ENCODE assay signal across 9 cellular contexts in genomic region chr19:4303778-4304508, GRCh38. TPM values are rescaled to one million over a fixed set of nuclear protein-coding genes. Genes with fewer than 3 reads are reported as not detected.
DNase-seq lines count a peak whose midpoint lies in the region; ATAC-seq lines count a peak whose summit lies in the region.
"Had no signal": no experiment of that assay in that cellular context is flagged by ENCODE, and none has a peak within 500 bp of the region (broad histone marks: within the 10 kb centered on the region; RNA-seq: fewer than 3 reads in every experiment).

No MANE protein-coding gene starts in this region.

- peak overlapping the region; percentile 72 for H3K4me3 Mint-ChIP-seq in stimulated activated naive CD8-positive, alpha-beta T cell treated with anti-CD3 and anti-CD28 coated beads, Interleukin-15, Interleukin-2, amounts not matched to agents 100 ng/mL and 50 ng/mL, for 24 hours
- peak overlapping the region; percentile 62 for H3K4me3 Mint-ChIP-seq in activated naive CD8-positive, alpha-beta T cell treated with anti-CD3 and anti-CD28 coated beads, Interleukin-2, amount 10 ng/mL, durations not matched to agents 7 days and 5 days

- H2BK5ac ChIP-seq in mesenchymal stem cell (ENCODE audit: low read depth, low read length, poor library complexity, severe bottlenecking): no peak overlapping the region

- no peaks in the 10 kb centered on the region for H3K9me3 ChIP-seq in mesenchymal stem cell (ENCODE audit: control insufficient read depth, low read length)
- H3K9me3 ChIP-seq: prostate gland had no signal

- peak overlapping the region; percentile 52 for H2BK15ac ChIP-seq in mesenchymal stem cell (ENCODE audit: low read depth, poor library complexity, severe bottlenecking)

- H3K4me1 Mint-ChIP-seq in stimulated activated naive CD8-positive, alpha-beta T cell treated with anti-CD3 and anti-CD28 coated beads, Interleukin-15, Interleukin-2, amounts not matched to agents 100 ng/mL and 50 ng/mL, for 24 hours (ENCODE audit: low read depth): peaks cover 26% of the 10 kb centered on the region
- peaks cover 29% of the 10 kb centered on the region for H3K4me1 Mint-ChIP-seq in activated naive CD8-positive, alpha-beta T cell treated with anti-CD3 and anti-CD28 coated beads, Interleukin-2, amount 10 ng/mL, durations not matched to agents 7 days and 5 days

- no peak overlapping the region for H3K23ac ChIP-seq in mesenchymal stem cell (ENCODE audit: low read length in 2 of 2)

- peak overlapping the region; percentile 70 for H3K4me2 ChIP-seq in mesenchymal stem cell (ENCODE audit: low read length, poor library complexity, severe bottlenecking)

- H4K91ac ChIP-seq in mesenchymal stem cell (ENCODE audit: low read length): no peak overlapping the region

- peak overlapping the region in 1 of 2 experiments; percentile 52 for H3K18ac ChIP-seq in mesenchymal stem cell (ENCODE audit: low read depth in 1 of 2, low read length in 2 of 2)

- H3K36me3 Mint-ChIP-seq in stimulated activated naive CD8-positive, alpha-beta T cell treated with anti-CD3 and anti-CD28 coated beads, Interleukin-15, Interleukin-2, amounts not matched to agents 100 ng/mL and 50 ng/mL, for 24 hours (ENCODE audit: low read depth): no peaks in the 10 kb centered on the region
- peaks cover 10% of the 10 kb centered on the region for H3K36me3 Mint-ChIP-seq in activated naive CD8-positive, alpha-beta T cell treated with anti-CD3 and anti-CD28 coated beads, Interleukin-2, amount 10 ng/mL, durations not matched to agents 7 days and 5 days

- no peak overlapping the region for H3K14ac ChIP-seq in mesenchymal stem cell (ENCODE audit: low read length in 2 of 2)

- H3K36me3 ChIP-seq in mesenchymal stem cell (ENCODE audit: control insufficient read depth in 1 of 2, insufficient read depth in 2 of 2, low read depth in 1 of 2, low read length in 2 of 2): peaks cover 0 to 19% of the 10 kb centered on the region in 2 experiments
- H3K36me3 ChIP-seq: prostate gland had no signal

- H3K4me1 ChIP-seq in mesenchymal stem cell (ENCODE audit: control insufficient read depth, insufficient read depth, low read depth, low read length): peaks cover 11% of the 10 kb centered on the region
- H3K4me1 ChIP-seq: prostate gland had no signal

- H3K9ac ChIP-seq in mesenchymal stem cell (ENCODE audit: low read length): no peak overlapping the region

- no peak overlapping the region for H2BK12ac ChIP-seq in mesenchymal stem cell (ENCODE audit: low read length in 2 of 2)

- 64% methylated on average over 18 of the region's 18 CpGs for WGBS in mesenchymal stem cell

- H3K27me3 ChIP-seq in mesenchymal stem cell (ENCODE audit: control insufficient read depth in 1 of 2, insufficient read depth in 1 of 2, low read length in 2 of 2): peaks cover 0 to 19% of the 10 kb centered on the region in 2 experiments

- POLR2A ChIA-PET in activated naive CD8-positive, alpha-beta T cell treated with anti-CD3 and anti-CD28 coated beads, Interleukin-2, amount 10 ng/mL, durations not matched to agents 7 days and 5 days (lab: Charles Lee): interaction anchor here (0.5 to 2.1 kb wide), 8 partner anchors 16 to 224 kb away, joined by 4 to 8 read pairs (median 5); partner anchors contain the start of genes MPND and STAP2

- no peak overlapping the region for H2BK120ac ChIP-seq in mesenchymal stem cell (ENCODE audit: low read depth, low read length)

- no peak overlapping the region for H3K4ac ChIP-seq in mesenchymal stem cell (ENCODE audit: low read depth in 1 of 2, low read length in 2 of 2)

- H2AFZ ChIP-seq in mesenchymal stem cell (ENCODE audit: low read depth, low read length): peak overlapping the region; percentile 90

- H3K27ac Mint-ChIP-seq in stimulated activated naive CD8-positive, alpha-beta T cell treated with anti-CD3 and anti-CD28 coated beads, Interleukin-15, Interleukin-2, amounts not matched to agents 100 ng/mL and 50 ng/mL, for 24 hours: peak overlapping the region; percentile 40
- H3K27ac Mint-ChIP-seq in activated naive CD8-positive, alpha-beta T cell treated with anti-CD3 and anti-CD28 coated beads, Interleukin-2, amount 10 ng/mL, durations not matched to agents 7 days and 5 days: peak overlapping the region; percentile 81

- no peak overlapping the region for H3K4me3 ChIP-seq in mesenchymal stem cell (ENCODE audit: insufficient read depth in 1 of 2, low read depth in 1 of 2, low read length in 2 of 2)

- H3K27ac ChIP-seq in mesenchymal stem cell (ENCODE audit: low read length, poor library complexity, severe bottlenecking): no peak overlapping the region
- H3K27ac ChIP-seq: prostate gland had no signal

- H2AK5ac ChIP-seq in mesenchymal stem cell (ENCODE audit: low read length, severe bottlenecking): no peak overlapping the region

- no peaks in the 10 kb centered on the region for H3K27me3 Mint-ChIP-seq in stimulated activated naive CD8-positive, alpha-beta T cell treated with anti-CD3 and anti-CD28 coated beads, Interleukin-15, Interleukin-2, amounts not matched to agents 100 ng/mL and 50 ng/mL, for 24 hours
- H3K27me3 Mint-ChIP-seq in activated naive CD8-positive, alpha-beta T cell treated with anti-CD3 and anti-CD28 coated beads, Interleukin-2, amount 10 ng/mL, durations not matched to agents 7 days and 5 days: no peaks in the 10 kb centered on the region

- no peaks in the 10 kb centered on the region for H3K79me1 ChIP-seq in mesenchymal stem cell (replicated peaks; ENCODE audit: low read length, poor library complexity, severe bottlenecking)

- no peak for DNase-seq in stimulated activated naive CD8-positive, alpha-beta T cell treated with anti-CD3 and anti-CD28 coated beads, Interleukin-15, Interleukin-2, amounts not matched to agents 100 U/mL and 50 U/mL, for 24 hours
- no peak for DNase-seq in activated naive CD8-positive, alpha-beta T cell treated with anti-CD3 and anti-CD28 coated beads, Interleukin-2, amount 10 ng/mL, durations not matched to agents 7 days and 5 days
- DNase-seq in mesenchymal stem cell: no peak
- DNase-seq in anterior cingulate cortex (lab: John Stamatoyannopoulos, UW): no peak
- DNase-seq in stimulated activated CD4-positive, alpha-beta T cell treated with anti-CD3 and anti-CD28 coated beads, Interleukin-4, amount 100 ng/mL, for 4 hours: no peak
- no peak for DNase-seq in SHP77 treated with DMSO at 0.1 percent for 48 hours (lab: John Stamatoyannopoulos, UW)

- ATAC-seq in stimulated activated naive CD8-positive, alpha-beta T cell treated with anti-CD3 and anti-CD28 coated beads, Interleukin-15, Interleukin-2, amounts not matched to agents 100 U/mL and 50 U/mL, for 24 hours: no peak
- ATAC-seq in activated naive CD8-positive, alpha-beta T cell treated with anti-CD3 and anti-CD28 coated beads, Interleukin-2, amount 10 ng/mL, durations not matched to agents 7 days and 5 days (ENCODE audit: low read depth): no peak
- no peak for ATAC-seq in GM19023 (IDR thresholded peaks at IDR 0.05; ENCODE audit: unreplicated experiment)

- H3K9me3 Mint-ChIP-seq in stimulated activated naive CD8-positive, alpha-beta T cell treated with anti-CD3 and anti-CD28 coated beads, Interleukin-15, Interleukin-2, amounts not matched to agents 100 ng/mL and 50 ng/mL, for 24 hours: no peaks in the 10 kb centered on the region
- H3K9me3 Mint-ChIP-seq in activated naive CD8-positive, alpha-beta T cell treated with anti-CD3 and anti-CD28 coated beads, Interleukin-2, amount 10 ng/mL, durations not matched to agents 7 days and 5 days: no peaks in the 10 kb centered on the region

- peak overlapping the region; percentile 37 for H4K8ac ChIP-seq in mesenchymal stem cell (ENCODE audit: low read length)

RNA-seq across cellular contexts. Expression of gene FSD1, which starts 0.5 kb away (rescaled TPM):
- total RNA-seq in activated naive CD8-positive, alpha-beta T cell treated with anti-CD3 and anti-CD28 coated beads, Interleukin-2, amount 10 ng/mL, durations not matched to agents 7 days and 5 days: 10 to 100 TPM; 20.8 to 21.8 TPM
- 3.4 TPM for polyA plus RNA-seq in mesenchymal stem cell (2013, experiment 1 of 2)
- 2.6 TPM for polyA plus RNA-seq in mesenchymal stem cell (2013, experiment 2 of 2)

RNA-seq across cellular contexts. Expression of gene TMIGD2, which starts 1.8 kb away (rescaled TPM):
- total RNA-seq in activated naive CD8-positive, alpha-beta T cell treated with anti-CD3 and anti-CD28 coated beads, Interleukin-2, amount 10 ng/mL, durations not matched to agents 7 days and 5 days: 10 to 100 TPM; 49.3 to 50.5 TPM
- polyA plus RNA-seq in mesenchymal stem cell (2013, experiment 1 of 2): 0.08 TPM
- 0.16 TPM for polyA plus RNA-seq in mesenchymal stem cell (2013, experiment 2 of 2)
- total RNA-seq: prostate gland had no signal

RNA-seq across cellular contexts. Expression of gene SHD, which starts 24.9 kb away (rescaled TPM):
- not detected for total RNA-seq in activated naive CD8-positive, alpha-beta T cell treated with anti-CD3 and anti-CD28 coated beads, Interleukin-2, amount 10 ng/mL, durations not matched to agents 7 days and 5 days
- not detected for polyA plus RNA-seq in mesenchymal stem cell (2013, experiment 1 of 2)
- not detected for polyA plus RNA-seq in mesenchymal stem cell (2013, experiment 2 of 2)

RNA-seq across cellular contexts. Expression of gene STAP2, which starts 34.7 kb away (rescaled TPM):
- 1 to 10 TPM; 8.4 to 8.8 TPM for total RNA-seq in activated naive CD8-positive, alpha-beta T cell treated with anti-CD3 and anti-CD28 coated beads, Interleukin-2, amount 10 ng/mL, durations not matched to agents 7 days and 5 days
- 2.0 TPM for polyA plus RNA-seq in mesenchymal stem cell (2013, experiment 1 of 2)
- 2.5 TPM for polyA plus RNA-seq in mesenchymal stem cell (2013, experiment 2 of 2)

RNA-seq across cellular contexts. Expression of gene MPND, which starts 39.4 kb away (rescaled TPM):
- 10 to 100 TPM; 23.7 to 26.2 TPM for total RNA-seq in activated naive CD8-positive, alpha-beta T cell treated with anti-CD3 and anti-CD28 coated beads, Interleukin-2, amount 10 ng/mL, durations not matched to agents 7 days and 5 days
- polyA plus RNA-seq in mesenchymal stem cell (2013, experiment 1 of 2): 6.9 TPM
- 6.1 TPM for polyA plus RNA-seq in mesenchymal stem cell (2013, experiment 2 of 2)
